17 cellular contexts compared by ENCODE assay signal in genomic region chr14:65993996-65994395, GRCh38.
DNase-seq lines count a peak whose midpoint lies in the region; ATAC-seq and TF ChIP-seq lines count a peak whose summit lies in the region.
"Had no signal": no experiment of that assay in that cellular context is flagged by ENCODE, and none has a peak within 500 bp of the region (broad histone marks: within the 10 kb centered on the region; RNA-seq: fewer than 3 reads in every experiment).

No MANE protein-coding gene starts in this region.

- intact Hi-C loops in heart left ventricle (cut with DNase I): no loop called here

- no peak overlapping the region for H3K4me3 Mint-ChIP-seq in GM23338
- H3K4me3 Mint-ChIP-seq in activated T-helper 17 cell treated with anti-CD3 and anti-CD28 coated beads, Interleukin-2, amount 50 U/mL, for 72 hours: no peak overlapping the region
- H3K4me3 Mint-ChIP-seq in activated T-cell treated with anti-CD3 and anti-CD28 coated beads, Interleukin-2, amount 50 U/mL, for 24 hours: no peak overlapping the region
- H3K4me3 Mint-ChIP-seq: CD14-positive monocyte had no signal

- peak overlapping the region; percentile 9; the same call in 1 of the 2 replicates for H3K4me2 ChIP-seq in GM23338

- H3K36me3 Mint-ChIP-seq in GM23338 (ENCODE audit: low read depth): peaks cover 15% of the 10 kb centered on the region; the same call in 1 of the 3 replicates
- no peaks in the 10 kb centered on the region for H3K36me3 Mint-ChIP-seq in activated T-helper 17 cell treated with anti-CD3 and anti-CD28 coated beads, Interleukin-2, amount 50 U/mL, for 72 hours (ENCODE audit: low read depth)
- H3K36me3 Mint-ChIP-seq in activated T-cell treated with anti-CD3 and anti-CD28 coated beads, Interleukin-2, amount 50 U/mL, for 24 hours (ENCODE audit: low read depth): no peaks in the 10 kb centered on the region
- H3K36me3 Mint-ChIP-seq: CD14-positive monocyte; CD4-positive, alpha-beta memory T cell had no signal

- H3K4me3 ChIP-seq in GM23338 (no peak overlapping the region), HUES64 (ENCODE audit: low read length) (no peak overlapping the region), iPS-20b (ENCODE audit: low read length) (no peak overlapping the region), heart left ventricle (no peak overlapping the region)
- H3K4me3 ChIP-seq: BLaER1 had no signal

- 57% methylated on average over 4 of the region's 5 CpGs for WGBS in HUES64
- WGBS in heart left ventricle, 4 donors: 70 to 75% (median 72%) methylated on average over 5 of the region's 5 CpGs

- H3K27ac Mint-ChIP-seq in GM23338: no peak overlapping the region
- H3K27ac Mint-ChIP-seq in activated T-helper 17 cell treated with anti-CD3 and anti-CD28 coated beads, Interleukin-2, amount 50 U/mL, for 72 hours: peak overlapping the region; percentile 66
- no peak overlapping the region for H3K27ac Mint-ChIP-seq in activated T-cell treated with anti-CD3 and anti-CD28 coated beads, Interleukin-2, amount 50 U/mL, for 24 hours
- H3K27ac Mint-ChIP-seq: CD14-positive monocyte had no signal

- H3K9me3 ChIP-seq in HUES64 (ENCODE audit: insufficient read depth, low read depth, low read length) (peaks cover 15% of the 10 kb centered on the region), iPS-20b (ENCODE audit: insufficient read depth, low read depth, low read length) (peaks cover 4% of the 10 kb centered on the region), heart left ventricle (peaks cover 0 to 4% (median 0%) of the 10 kb centered on the region in 12 donors)

- H2AFZ ChIP-seq in GM23338: no peak overlapping the region

- peaks cover 15% of the 10 kb centered on the region for H3K4me1 ChIP-seq in GM23338 (ENCODE audit: insufficient read depth)
- peaks cover 16% of the 10 kb centered on the region; the same call in 1 of the 2 replicates for H3K4me1 ChIP-seq in HUES64 (ENCODE audit: insufficient read depth, low read length)
- peaks cover 13% of the 10 kb centered on the region for H3K4me1 ChIP-seq in iPS-20b (ENCODE audit: insufficient read depth, low read length)
- H3K4me1 ChIP-seq in heart left ventricle: no peaks in the 10 kb centered on the region

- no peak overlapping the region for H3K9ac ChIP-seq in HUES64 (ENCODE audit: low read depth, low read length)
- peak overlapping the region; percentile 31; the same call in 1 of the 2 replicates for H3K9ac ChIP-seq in iPS-20b (ENCODE audit: low read depth, low read length)
- H3K9ac ChIP-seq: BLaER1 had no signal

- TF ChIP-seq CTCF in GM23338 (conservative IDR thresholded peaks at IDR 0.05; ENCODE audit: low read depth in 2 of 2) (no peak), heart left ventricle (IDR thresholded peaks at IDR 0.05) (no peak)

- peak; percentile 81 for ATAC-seq in GM23338
- no peak for ATAC-seq in activated T-helper 17 cell treated with anti-CD3 and anti-CD28 coated beads, Interleukin-2, amount 50 U/mL, for 72 hours (replicated peaks)
- ATAC-seq in heart left ventricle: no peak

- peaks cover 2% of the 10 kb centered on the region for H3K27me3 Mint-ChIP-seq in GM23338 (ENCODE audit: insufficient read depth, low read depth, poor library complexity)
- H3K27me3 Mint-ChIP-seq in activated T-helper 17 cell treated with anti-CD3 and anti-CD28 coated beads, Interleukin-2, amount 50 U/mL, for 72 hours: no peaks in the 10 kb centered on the region
- no peaks in the 10 kb centered on the region for H3K27me3 Mint-ChIP-seq in activated T-cell treated with anti-CD3 and anti-CD28 coated beads, Interleukin-2, amount 50 U/mL, for 24 hours
- H3K27me3 Mint-ChIP-seq: CD4-positive, alpha-beta memory T cell had no signal

- H3K27ac ChIP-seq in GM23338 (ENCODE audit: low read depth) (peak overlapping the region; percentile 52), HUES64 (ENCODE audit: low read depth, low read length) (peak overlapping the region; percentile 61; the same call in 1 of the 2 replicates), iPS-20b (ENCODE audit: low read length) (no peak overlapping the region), heart left ventricle (no peak overlapping the region)
- H3K27ac ChIP-seq: BLaER1 had no signal

- H3K27me3 ChIP-seq in GM23338 (ENCODE audit: insufficient read depth) (no peaks in the 10 kb centered on the region), HUES64 (ENCODE audit: insufficient read depth, low read length) (no peaks in the 10 kb centered on the region), iPS-20b (ENCODE audit: insufficient read depth, low read length) (no peaks in the 10 kb centered on the region), heart left ventricle (no peaks in the 10 kb centered on the region)
- H3K27me3 ChIP-seq: BLaER1 had no signal

- H3F3A ChIP-seq in GM23338 (replicated peaks; ENCODE audit: low read depth): no peaks in the 10 kb centered on the region

- H3K36me3 ChIP-seq in GM23338 (ENCODE audit: insufficient read depth): no peaks in the 10 kb centered on the region; the same call in 1 of the 2 replicates
- no peaks in the 10 kb centered on the region for H3K36me3 ChIP-seq in HUES64 (ENCODE audit: insufficient read depth, low read length)
- H3K36me3 ChIP-seq in iPS-20b (ENCODE audit: insufficient read depth, low read depth, low read length): no peaks in the 10 kb centered on the region
- no peaks in the 10 kb centered on the region for H3K36me3 ChIP-seq in heart left ventricle
- H3K36me3 ChIP-seq: BLaER1 had no signal

- H3K79me2 ChIP-seq in GM23338 (replicated peaks; ENCODE audit: insufficient read depth): no peaks in the 10 kb centered on the region

- peaks cover 17% of the 10 kb centered on the region for H3K9me3 Mint-ChIP-seq in GM23338
- no peaks in the 10 kb centered on the region for H3K9me3 Mint-ChIP-seq in activated T-helper 17 cell treated with anti-CD3 and anti-CD28 coated beads, Interleukin-2, amount 50 U/mL, for 72 hours
- H3K9me3 Mint-ChIP-seq in activated T-cell treated with anti-CD3 and anti-CD28 coated beads, Interleukin-2, amount 50 U/mL, for 24 hours: no peaks in the 10 kb centered on the region

- H3K4me1 Mint-ChIP-seq in GM23338: peaks cover 13% of the 10 kb centered on the region; the same call in 2 of the 3 replicates
- peaks cover 23% of the 10 kb centered on the region for H3K4me1 Mint-ChIP-seq in activated T-helper 17 cell treated with anti-CD3 and anti-CD28 coated beads, Interleukin-2, amount 50 U/mL, for 72 hours
- peaks cover 23% of the 10 kb centered on the region for H3K4me1 Mint-ChIP-seq in activated T-cell treated with anti-CD3 and anti-CD28 coated beads, Interleukin-2, amount 50 U/mL, for 24 hours (ENCODE audit: low read depth)

- DNase-seq in GM23338 (ENCODE audit: low spot score): peak; percentile 31
- DNase-seq in mucosa of gallbladder (ENCODE audit: low spot score): no peak
- no peak for DNase-seq in heart left ventricle
- DNase-seq in activated T-cell treated with anti-CD3 and anti-CD28 coated beads, Interleukin-2, amount 50 U/mL, for 24 hours: no peak
- DNase-seq in NCI-H1092 treated with DMSO at 0.1 percent for 48 hours (lab: John Stamatoyannopoulos, UW): no peak
- DNase-seq: 8988T; CD4-positive, alpha-beta memory T cell; DMS153; DMS79; GF-D8; GOT3; HCEC 1CT had no signal

- no peak for TF ChIP-seq POLR2A in heart left ventricle (IDR thresholded peaks at IDR 0.05)

- no peaks in the 10 kb centered on the region for H4K20me1 ChIP-seq in GM23338 (replicated peaks; ENCODE audit: insufficient read depth)
- H4K20me1 ChIP-seq: BLaER1 had no signal

- H3K9me2 ChIP-seq in GM23338 (ENCODE audit: insufficient read depth): peaks cover 37% of the 10 kb centered on the region

TF ChIP-seq in GM23338, 12 proteins besides CTCF, POLR2A, EP300 and RAD21:
- TF ChIP-seq EZH2phosphoT487 (IDR thresholded peaks at IDR 0.05; ENCODE audit: unreplicated experiment) (no peak), NANOG (IDR thresholded peaks at IDR 0.05; ENCODE audit: borderline replicate concordance) (no peak)

Comparison
In these comparisons a context has a peak if more than half of its experiments do, and no peak if none do; other contexts are left out.
1. H3K27ac ChIP-seq: peak in GM23338 (single experiment) and HUES64 (single experiment); none in iPS-20b (single experiment) and heart left ventricle (0 of 12).